ENCODE assay signal across 13 cellular contexts in the genomic region with DNA sequence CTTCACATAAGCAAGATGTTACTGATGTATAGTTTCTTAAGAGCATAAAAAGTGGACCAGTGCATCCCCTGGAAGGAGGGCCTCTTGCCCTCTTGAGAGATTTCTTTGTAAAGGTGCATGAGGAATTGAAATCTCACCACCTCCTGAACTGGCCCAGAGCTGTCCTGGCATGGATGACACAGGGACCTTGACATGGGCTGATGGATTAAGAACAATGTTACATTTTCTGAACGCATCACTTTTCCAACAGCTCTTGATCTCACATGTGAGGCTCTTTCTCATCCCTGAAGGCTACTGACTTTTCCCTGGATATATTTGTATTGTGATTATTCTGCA.
"Had no signal": no experiment of that assay in that cellular context is flagged by ENCODE, and none has a peak within 500 bp of the region (broad histone marks: within the 10 kb centered on the region; RNA-seq: fewer than 3 reads in every experiment).

No MANE protein-coding gene starts in this region.

- ATAC-seq: activated T-cell treated with anti-CD3 and anti-CD28 coated beads, Interleukin-2, amount 50 U/mL, for 4 hours; T-helper 17 cell had no signal

- H3K4me3 ChIP-seq: lung had no signal

- H3K27ac Mint-ChIP-seq: activated CD4-positive, alpha-beta T cell treated with anti-CD3 and anti-CD28 coated beads, Interleukin-2, amount 10 ng/mL, durations not matched to agents 7 days and 5 days; activated naive CD4-positive, alpha-beta T cell treated with anti-CD3 and anti-CD28 coated beads, Interleukin-2, amount 50 U/mL, for 72 hours; endodermal cell; progenitor cell of endocrine pancreas; stimulated activated effector memory CD8-positive, alpha-beta T cell treated with anti-CD3 and anti-CD28 coated beads, Interleukin-12 subunit alpha, Interleukin-12 subunit beta, amount 100 ng/mL, for 72 hours; T-helper 17 cell had no signal

- DNase-seq: activated CD4-positive, CD25-positive, alpha-beta regulatory T cell; activated effector memory CD4-positive, alpha-beta T cell treated with anti-CD3 and anti-CD28 coated beads, Interleukin-2, amount 50 U/mL, for 16 hours; activated T-cell treated with anti-CD3 and anti-CD28 coated beads, Interleukin-2, amount 50 U/mL, for 4 hours; right cardiac atrium; T-helper 17 cell had no signal

- H3K36me3 Mint-ChIP-seq: activated naive CD4-positive, alpha-beta T cell treated with anti-CD3 and anti-CD28 coated beads, Interleukin-2, amount 50 U/mL, for 72 hours; naive B cell; stimulated activated effector memory CD8-positive, alpha-beta T cell treated with anti-CD3 and anti-CD28 coated beads, Interleukin-12 subunit alpha, Interleukin-12 subunit beta, amount 100 ng/mL, for 72 hours had no signal

- H3K36me3 ChIP-seq: brain microvascular endothelial cell had no signal

- H3K9me3 Mint-ChIP-seq: activated CD4-positive, alpha-beta T cell treated with anti-CD3 and anti-CD28 coated beads, Interleukin-2, amount 10 ng/mL, durations not matched to agents 7 days and 5 days; activated T-cell treated with anti-CD3 and anti-CD28 coated beads, Interleukin-2, amount 50 U/mL, for 4 hours; stimulated activated effector memory CD8-positive, alpha-beta T cell treated with anti-CD3 and anti-CD28 coated beads, Interleukin-12 subunit alpha, Interleukin-12 subunit beta, amount 100 ng/mL, for 72 hours had no signal

- H3K27ac ChIP-seq: brain microvascular endothelial cell had no signal

- H3K27me3 ChIP-seq: brain microvascular endothelial cell had no signal

- H3K4me3 Mint-ChIP-seq: activated CD4-positive, alpha-beta T cell treated with anti-CD3 and anti-CD28 coated beads, Interleukin-2, amount 10 ng/mL, durations not matched to agents 7 days and 5 days; activated T-cell treated with anti-CD3 and anti-CD28 coated beads, Interleukin-2, amount 50 U/mL, for 4 hours; endodermal cell; naive B cell; stimulated activated effector memory CD8-positive, alpha-beta T cell treated with anti-CD3 and anti-CD28 coated beads, Interleukin-12 subunit alpha, Interleukin-12 subunit beta, amount 100 ng/mL, for 72 hours; T-helper 17 cell had no signal

- H3K4me1 Mint-ChIP-seq: activated CD4-positive, alpha-beta T cell treated with anti-CD3 and anti-CD28 coated beads, Interleukin-2, amount 10 ng/mL, durations not matched to agents 7 days and 5 days; naive B cell; stimulated activated effector memory CD8-positive, alpha-beta T cell treated with anti-CD3 and anti-CD28 coated beads, Interleukin-12 subunit alpha, Interleukin-12 subunit beta, amount 100 ng/mL, for 72 hours had no signal
